In genomic region chr4:108168213-108168671, GRCh38 we compare ENCODE assay signal across 8 cellular contexts. TPM values are rescaled to one million over a fixed set of nuclear protein-coding genes. Genes with fewer than 3 reads are reported as not detected.
A peak's percentile ranks its signal among the peaks of the same experiment; 100 is the strongest.
DNase-seq lines count a peak whose midpoint lies in the region; ATAC-seq and TF ChIP-seq lines count a peak whose summit lies in the region.

No MANE protein-coding gene starts in this region.

- H3K4me2 ChIP-seq in BLaER1 treated with 17β-estradiol and CSF1 and Interleukin-3, amounts not matched to agents 10 nM and 100 nM: peak overlapping the region; percentile 86 to 98 (median 93)

- peak; percentile 8 for ATAC-seq in HG02870 (IDR thresholded peaks at IDR 0.05; ENCODE audit: unreplicated experiment)
- ATAC-seq in HG02759 (IDR thresholded peaks at IDR 0.05; ENCODE audit: unreplicated experiment): no peak
- no peak for ATAC-seq in HG02610 (IDR thresholded peaks at IDR 0.05; ENCODE audit: unreplicated experiment)
- ATAC-seq in HG03039 (IDR thresholded peaks at IDR 0.05; ENCODE audit: unreplicated experiment): no peak

- H3K9ac ChIP-seq in BLaER1 treated with 17β-estradiol and CSF1 and Interleukin-3, amounts not matched to agents 10 nM and 100 nM: peak overlapping the region; percentile 79 to 91 (median 87)
- no peak overlapping the region for H3K9ac ChIP-seq in adipocyte (ENCODE audit: low read length)

- peaks cover 0 to 28% (median 0%) of the 10 kb centered on the region in 11 experiments; a peak in 5 of 22 replicates for H3K36me3 ChIP-seq in BLaER1 treated with 17β-estradiol and CSF1 and Interleukin-3, amounts not matched to agents 10 nM and 100 nM
- no peaks in the 10 kb centered on the region for H3K36me3 ChIP-seq in adipocyte (ENCODE audit: control insufficient read depth, insufficient read depth, low read length, severe bottlenecking)
- no peaks in the 10 kb centered on the region for H3K36me3 ChIP-seq in urinary bladder (ENCODE audit: insufficient read depth)

- no peaks in the 10 kb centered on the region for H3K9me3 ChIP-seq in BLaER1 treated with 17β-estradiol and CSF1 and Interleukin-3, amounts not matched to agents 10 nM and 100 nM (replicated peaks in 1 of 11)
- no peaks in the 10 kb centered on the region for H3K9me3 ChIP-seq in adipocyte (ENCODE audit: control insufficient read depth, low read length)

- peaks cover 100% of the 10 kb centered on the region in 11 experiments for H3K27me3 ChIP-seq in BLaER1 treated with 17β-estradiol and CSF1 and Interleukin-3, amounts not matched to agents 10 nM and 100 nM
- peaks cover 70% of the 10 kb centered on the region for H3K27me3 ChIP-seq in adipocyte (replicated peaks; ENCODE audit: control insufficient read depth, insufficient read depth, low read length)

- H3K4me3 ChIP-seq in BLaER1 treated with 17β-estradiol and CSF1 and Interleukin-3, amounts not matched to agents 10 nM and 100 nM: peak overlapping the region; percentile 69 to 89 (median 78)
- H3K4me3 ChIP-seq in adipocyte (ENCODE audit: low read length): peak overlapping the region; percentile 85
- H3K4me3 ChIP-seq in lower leg skin (ENCODE audit: low read depth, poor library complexity, severe bottlenecking): peak overlapping the region; percentile 51
- H3K4me3 ChIP-seq in urinary bladder (ENCODE audit: low read depth, low read length): peak overlapping the region; percentile 72

- no peak for TF ChIP-seq CTCF in lower leg skin (IDR thresholded peaks at IDR 0.05)

- H3K27ac ChIP-seq in BLaER1 treated with 17β-estradiol and CSF1 and Interleukin-3, amounts not matched to agents 10 nM and 100 nM: peak overlapping the region; percentile 42 to 91 (median 85); a peak in 21 of 22 replicates
- peak overlapping the region; percentile 42 for H3K27ac ChIP-seq in urinary bladder (ENCODE audit: low read depth)

- DNase-seq in adipocyte (ENCODE audit: low read depth) (no peak), lower leg skin (ENCODE audit: low spot score in 2 of 2) (no peak)

- 0 to 1% methylated on average over 24 of the region's 24 CpGs for WGBS in lower leg skin, 2 donors
- under 1% methylated on average over 24 of the region's 24 CpGs for WGBS in urinary bladder

- H3K4me1 ChIP-seq in BLaER1 treated with 17β-estradiol and CSF1 and Interleukin-3, amounts not matched to agents 10 nM and 100 nM: peaks cover 22 to 73% (median 36%) of the 10 kb centered on the region in 10 experiments
- H3K4me1 ChIP-seq in adipocyte (ENCODE audit: control insufficient read depth, insufficient read depth, low read length): peaks cover 6% of the 10 kb centered on the region
- H3K4me1 ChIP-seq in urinary bladder (ENCODE audit: insufficient read depth): peaks cover 3% of the 10 kb centered on the region

- peaks cover 0 to 65% (median 34%) of the 10 kb centered on the region in 11 experiments; a peak in 14 of 22 replicates for H4K20me1 ChIP-seq in BLaER1 treated with 17β-estradiol and CSF1 and Interleukin-3, amounts not matched to agents 10 nM and 100 nM

- TF ChIP-seq POLR2A in lower leg skin (IDR thresholded peaks at IDR 0.05): no peak

- intact Hi-C loops in lower leg skin (cut with DNase I; ENCODE audit: low total_unique reads): no loop called here

RNA-seq across cellular contexts. Expression of gene LEF1, which starts 0.5 kb away (rescaled TPM):
- total RNA-seq in lower leg skin (10 to 100 TPM in 2 of 4 donors, 1 to 10 TPM in 2; 1.7 to 17.8 (median 7.8) TPM), urinary bladder (9.5 TPM)
- polyA plus RNA-seq in urinary bladder: 7.7 TPM
